In the genomic region with DNA sequence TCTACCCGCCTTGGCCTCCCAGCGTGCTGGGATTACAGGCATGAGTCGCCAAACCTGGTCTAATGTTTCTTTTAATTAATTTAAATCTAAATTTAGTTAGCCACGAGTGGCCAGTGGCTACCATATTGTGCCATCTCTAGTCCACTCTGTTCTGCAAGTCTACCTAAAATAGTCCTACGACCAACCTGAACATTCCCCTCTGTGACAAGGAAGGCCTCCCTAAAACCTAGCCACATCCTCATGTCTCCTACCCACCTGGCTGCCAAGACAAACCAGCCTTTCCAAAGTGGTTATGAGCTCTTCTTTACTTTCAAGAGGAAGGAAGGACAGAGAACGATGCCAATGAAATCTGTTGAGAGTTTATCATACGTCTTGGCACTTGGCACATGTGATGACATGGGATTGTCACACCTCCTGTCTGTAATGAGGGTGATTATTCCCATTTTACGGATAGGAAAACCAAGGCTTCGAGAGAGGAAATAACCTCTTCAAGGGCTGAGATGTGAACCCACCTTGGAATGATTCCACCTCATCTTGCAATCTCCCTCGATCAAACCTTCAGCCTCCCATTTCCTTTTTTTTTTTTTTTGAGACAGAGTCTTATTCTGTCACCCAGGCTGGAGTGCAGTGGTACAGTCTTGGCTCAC, we compare ENCODE assay signal across 1 cellular context.
A peak's percentile ranks its signal among the peaks of the same experiment; 100 is the strongest.
TF ChIP-seq lines count a peak whose summit lies in the region.

No MANE protein-coding gene starts in this region.

TF ChIP-seq in K562, 482 proteins besides CTCF, POLR2A, EP300 and RAD21:
- TF ChIP-seq, protein P1, sequence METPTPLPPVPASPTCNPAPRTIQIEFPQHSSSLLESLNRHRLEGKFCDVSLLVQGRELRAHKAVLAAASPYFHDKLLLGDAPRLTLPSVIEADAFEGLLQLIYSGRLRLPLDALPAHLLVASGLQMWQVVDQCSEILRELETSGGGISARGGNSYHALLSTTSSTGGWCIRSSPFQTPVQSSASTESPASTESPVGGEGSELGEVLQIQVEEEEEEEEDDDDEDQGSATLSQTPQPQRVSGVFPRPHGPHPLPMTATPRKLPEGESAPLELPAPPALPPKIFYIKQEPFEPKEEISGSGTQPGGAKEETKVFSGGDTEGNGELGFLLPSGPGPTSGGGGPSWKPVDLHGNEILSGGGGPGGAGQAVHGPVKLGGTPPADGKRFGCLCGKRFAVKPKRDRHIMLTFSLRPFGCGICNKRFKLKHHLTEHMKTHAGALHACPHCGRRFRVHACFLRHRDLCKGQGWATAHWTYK (CRISPR knock-in tag; IDR thresholded peaks at IDR 0.05), result no peak
- no peak for TF ChIP-seq NR2F6 (CRISPR knock-in tag; IDR thresholded peaks at IDR 0.05)
- TF ChIP-seq RNF2 (IDR thresholded peaks at IDR 0.05), result no peak
- TF ChIP-seq, protein P2, sequence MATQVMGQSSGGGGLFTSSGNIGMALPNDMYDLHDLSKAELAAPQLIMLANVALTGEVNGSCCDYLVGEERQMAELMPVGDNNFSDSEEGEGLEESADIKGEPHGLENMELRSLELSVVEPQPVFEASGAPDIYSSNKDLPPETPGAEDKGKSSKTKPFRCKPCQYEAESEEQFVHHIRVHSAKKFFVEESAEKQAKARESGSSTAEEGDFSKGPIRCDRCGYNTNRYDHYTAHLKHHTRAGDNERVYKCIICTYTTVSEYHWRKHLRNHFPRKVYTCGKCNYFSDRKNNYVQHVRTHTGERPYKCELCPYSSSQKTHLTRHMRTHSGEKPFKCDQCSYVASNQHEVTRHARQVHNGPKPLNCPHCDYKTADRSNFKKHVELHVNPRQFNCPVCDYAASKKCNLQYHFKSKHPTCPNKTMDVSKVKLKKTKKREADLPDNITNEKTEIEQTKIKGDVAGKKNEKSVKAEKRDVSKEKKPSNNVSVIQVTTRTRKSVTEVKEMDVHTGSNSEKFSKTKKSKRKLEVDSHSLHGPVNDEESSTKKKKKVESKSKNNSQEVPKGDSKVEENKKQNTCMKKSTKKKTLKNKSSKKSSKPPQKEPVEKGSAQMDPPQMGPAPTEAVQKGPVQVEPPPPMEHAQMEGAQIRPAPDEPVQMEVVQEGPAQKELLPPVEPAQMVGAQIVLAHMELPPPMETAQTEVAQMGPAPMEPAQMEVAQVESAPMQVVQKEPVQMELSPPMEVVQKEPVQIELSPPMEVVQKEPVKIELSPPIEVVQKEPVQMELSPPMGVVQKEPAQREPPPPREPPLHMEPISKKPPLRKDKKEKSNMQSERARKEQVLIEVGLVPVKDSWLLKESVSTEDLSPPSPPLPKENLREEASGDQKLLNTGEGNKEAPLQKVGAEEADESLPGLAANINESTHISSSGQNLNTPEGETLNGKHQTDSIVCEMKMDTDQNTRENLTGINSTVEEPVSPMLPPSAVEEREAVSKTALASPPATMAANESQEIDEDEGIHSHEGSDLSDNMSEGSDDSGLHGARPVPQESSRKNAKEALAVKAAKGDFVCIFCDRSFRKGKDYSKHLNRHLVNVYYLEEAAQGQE (CRISPR knock-in tag; IDR thresholded peaks at IDR 0.05; ENCODE audit: low read depth), result no peak
- TF ChIP-seq BCOR (IDR thresholded peaks at IDR 0.05), result peak; percentile 47; the same call in 1 of the 2 replicates
- TF ChIP-seq, protein P3, sequence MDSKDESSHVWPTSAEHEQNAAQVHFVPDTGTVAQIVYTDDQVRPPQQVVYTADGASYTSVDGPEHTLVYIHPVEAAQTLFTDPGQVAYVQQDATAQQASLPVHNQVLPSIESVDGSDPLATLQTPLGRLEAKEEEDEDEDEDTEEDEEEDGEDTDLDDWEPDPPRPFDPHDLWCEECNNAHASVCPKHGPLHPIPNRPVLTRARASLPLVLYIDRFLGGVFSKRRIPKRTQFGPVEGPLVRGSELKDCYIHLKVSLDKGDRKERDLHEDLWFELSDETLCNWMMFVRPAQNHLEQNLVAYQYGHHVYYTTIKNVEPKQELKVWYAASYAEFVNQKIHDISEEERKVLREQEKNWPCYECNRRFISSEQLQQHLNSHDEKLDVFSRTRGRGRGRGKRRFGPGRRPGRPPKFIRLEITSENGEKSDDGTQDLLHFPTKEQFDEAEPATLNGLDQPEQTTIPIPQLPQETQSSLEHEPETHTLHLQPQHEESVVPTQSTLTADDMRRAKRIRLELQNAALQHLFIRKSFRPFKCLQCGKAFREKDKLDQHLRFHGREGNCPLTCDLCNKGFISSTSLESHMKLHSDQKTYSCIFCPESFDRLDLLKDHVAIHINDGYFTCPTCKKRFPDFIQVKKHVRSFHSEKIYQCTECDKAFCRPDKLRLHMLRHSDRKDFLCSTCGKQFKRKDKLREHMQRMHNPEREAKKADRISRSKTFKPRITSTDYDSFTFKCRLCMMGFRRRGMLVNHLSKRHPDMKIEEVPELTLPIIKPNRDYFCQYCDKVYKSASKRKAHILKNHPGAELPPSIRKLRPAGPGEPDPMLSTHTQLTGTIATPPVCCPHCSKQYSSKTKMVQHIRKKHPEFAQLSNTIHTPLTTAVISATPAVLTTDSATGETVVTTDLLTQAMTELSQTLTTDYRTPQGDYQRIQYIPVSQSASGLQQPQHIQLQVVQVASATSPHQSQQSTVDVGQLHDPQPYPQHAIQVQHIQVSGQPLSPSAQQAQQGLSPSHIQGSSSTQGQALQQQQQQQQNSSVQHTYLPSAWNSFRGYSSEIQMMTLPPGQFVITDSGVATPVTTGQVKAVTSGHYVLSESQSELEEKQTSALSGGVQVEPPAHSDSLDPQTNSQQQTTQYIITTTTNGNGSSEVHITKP (IDR thresholded peaks at IDR 0.05; ENCODE audit: partially characterized antibody), result peak; percentile 48
- TF ChIP-seq RBM25 (IDR thresholded peaks at IDR 0.05; ENCODE audit: low read depth, low read length, severe bottlenecking), result peak; percentile 76
- TF ChIP-seq, protein P4, sequence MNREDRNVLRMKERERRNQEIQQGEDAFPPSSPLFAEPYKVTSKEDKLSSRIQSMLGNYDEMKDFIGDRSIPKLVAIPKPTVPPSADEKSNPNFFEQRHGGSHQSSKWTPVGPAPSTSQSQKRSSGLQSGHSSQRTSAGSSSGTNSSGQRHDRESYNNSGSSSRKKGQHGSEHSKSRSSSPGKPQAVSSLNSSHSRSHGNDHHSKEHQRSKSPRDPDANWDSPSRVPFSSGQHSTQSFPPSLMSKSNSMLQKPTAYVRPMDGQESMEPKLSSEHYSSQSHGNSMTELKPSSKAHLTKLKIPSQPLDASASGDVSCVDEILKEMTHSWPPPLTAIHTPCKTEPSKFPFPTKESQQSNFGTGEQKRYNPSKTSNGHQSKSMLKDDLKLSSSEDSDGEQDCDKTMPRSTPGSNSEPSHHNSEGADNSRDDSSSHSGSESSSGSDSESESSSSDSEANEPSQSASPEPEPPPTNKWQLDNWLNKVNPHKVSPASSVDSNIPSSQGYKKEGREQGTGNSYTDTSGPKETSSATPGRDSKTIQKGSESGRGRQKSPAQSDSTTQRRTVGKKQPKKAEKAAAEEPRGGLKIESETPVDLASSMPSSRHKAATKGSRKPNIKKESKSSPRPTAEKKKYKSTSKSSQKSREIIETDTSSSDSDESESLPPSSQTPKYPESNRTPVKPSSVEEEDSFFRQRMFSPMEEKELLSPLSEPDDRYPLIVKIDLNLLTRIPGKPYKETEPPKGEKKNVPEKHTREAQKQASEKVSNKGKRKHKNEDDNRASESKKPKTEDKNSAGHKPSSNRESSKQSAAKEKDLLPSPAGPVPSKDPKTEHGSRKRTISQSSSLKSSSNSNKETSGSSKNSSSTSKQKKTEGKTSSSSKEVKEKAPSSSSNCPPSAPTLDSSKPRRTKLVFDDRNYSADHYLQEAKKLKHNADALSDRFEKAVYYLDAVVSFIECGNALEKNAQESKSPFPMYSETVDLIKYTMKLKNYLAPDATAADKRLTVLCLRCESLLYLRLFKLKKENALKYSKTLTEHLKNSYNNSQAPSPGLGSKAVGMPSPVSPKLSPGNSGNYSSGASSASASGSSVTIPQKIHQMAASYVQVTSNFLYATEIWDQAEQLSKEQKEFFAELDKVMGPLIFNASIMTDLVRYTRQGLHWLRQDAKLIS (CRISPR knock-in tag; IDR thresholded peaks at IDR 0.05), result no peak
